Comparison of ENCODE assay signal across 13 cellular contexts in genomic region chr7:33733865-33734650, GRCh38.
DNase-seq lines count a peak whose midpoint lies in the region; ATAC-seq, FAIRE-seq and TF ChIP-seq lines count a peak whose summit lies in the region.
"Had no signal": no experiment of that assay in that cellular context is flagged by ENCODE, and none has a peak within 500 bp of the region (broad histone marks: within the 10 kb centered on the region; RNA-seq: fewer than 3 reads in every experiment).

No MANE protein-coding gene starts in this region.

- H3K9me3 ChIP-seq in small intestine (ENCODE audit: control insufficient read depth, low read depth), result no peaks in the 10 kb centered on the region
- H3K9me3 ChIP-seq: gastrocnemius medialis had no signal

- no peak overlapping the region for H3K4me3 Mint-ChIP-seq in progenitor cell of endocrine pancreas (ENCODE audit: low read depth)

- no peaks in the 10 kb centered on the region for H3K4me1 ChIP-seq in small intestine (ENCODE audit: control insufficient read depth in 2 of 2, insufficient read depth in 1 of 2, low read depth in 1 of 2, low read length in 1 of 2)
- H3K4me1 ChIP-seq: gastrocnemius medialis had no signal

- H3K27ac ChIP-seq in small intestine (ENCODE audit: low read depth in 1 of 2, low read length in 1 of 2), result peak overlapping the region; percentile 63 to 66
- H3K27ac ChIP-seq: WERI-Rb-1 had no signal

- H3K27me3 Mint-ChIP-seq in progenitor cell of endocrine pancreas, result peaks cover 37% of the 10 kb centered on the region

- H3K36me3 ChIP-seq in small intestine (ENCODE audit: control insufficient read depth in 2 of 2, insufficient read depth in 2 of 2, low read length in 2 of 2), result no peaks in the 10 kb centered on the region
- no peaks in the 10 kb centered on the region for H3K36me3 ChIP-seq in H7 (replicated peaks; ENCODE audit: control insufficient read depth, insufficient read depth, low read length)
- H3K36me3 ChIP-seq: gastrocnemius medialis, WERI-Rb-1 had no signal

- H3K9me3 Mint-ChIP-seq in progenitor cell of endocrine pancreas (ENCODE audit: low read depth), result no peaks in the 10 kb centered on the region
- H3K9me3 Mint-ChIP-seq: activated naive CD4-positive, alpha-beta T cell treated with anti-CD3 and anti-CD28 coated beads, Interleukin-2, amount 50 U/mL, for 72 hours had no signal

- H3K27me3 ChIP-seq in small intestine (ENCODE audit: control insufficient read depth in 2 of 2, insufficient read depth in 2 of 2, low read length in 2 of 2) (no peaks in the 10 kb centered on the region), H7 (ENCODE audit: control insufficient read depth, insufficient read depth, low read length) (no peaks in the 10 kb centered on the region)
- H3K27me3 ChIP-seq: gastrocnemius medialis had no signal

- no peak for FAIRE-seq in small intestine (lab: Jason Lieb, UNC)

- H3K4me1 Mint-ChIP-seq in progenitor cell of endocrine pancreas (ENCODE audit: low read depth), result peaks cover 17% of the 10 kb centered on the region

- intact Hi-C loops in left ventricle myocardium superior (cut with micrococcal nuclease), result no loop called here

- no peaks in the 10 kb centered on the region for H3K36me3 Mint-ChIP-seq in progenitor cell of endocrine pancreas (ENCODE audit: insufficient read depth)

- DNase-seq in NCI-H1105 treated with DMSO at 0.1 percent for 48 hours (lab: John Stamatoyannopoulos, UW), result peak; percentile 68
- peak; percentile 39 for DNase-seq in NCI-H748 treated with DMSO at 0.1 percent for 48 hours (lab: John Stamatoyannopoulos, UW)
- peak; percentile 39 for DNase-seq in left ventricle myocardium superior
- peak; percentile 87 for DNase-seq in small intestine
- DNase-seq in progenitor cell of endocrine pancreas (ENCODE audit: low spot score, unreplicated experiment), result no peak
- DNase-seq in H7, result no peak
- no peak for DNase-seq in NCI-H446 treated with DMSO at 0.1 percent for 48 hours (lab: John Stamatoyannopoulos, UW)
- DNase-seq: C1 segment of cervical spinal cord; central memory CD4-positive, alpha-beta T cell; gastrocnemius medialis; NCI-H2171 treated with DMSO at 0.1 percent for 48 hours; WERI-Rb-1 had no signal

- no peak overlapping the region for H3K27ac Mint-ChIP-seq in progenitor cell of endocrine pancreas
- H3K27ac Mint-ChIP-seq: activated naive CD4-positive, alpha-beta T cell treated with anti-CD3 and anti-CD28 coated beads, Interleukin-2, amount 50 U/mL, for 72 hours had no signal

- ATAC-seq in left ventricle myocardium superior, result peak; percentile 72
- ATAC-seq: activated naive CD4-positive, alpha-beta T cell treated with anti-CD3 and anti-CD28 coated beads, Interleukin-2, amount 50 U/mL, for 72 hours had no signal

- WGBS in small intestine, 3 donors, result 38 to 68% (median 55%) methylated on average over 16 of the region's 16 CpGs

- no peak overlapping the region for H3K4me3 ChIP-seq in small intestine (ENCODE audit: low read depth in 1 of 2, low read length in 2 of 2)
- H3K4me3 ChIP-seq in H7 (ENCODE audit: insufficient read depth, low read depth, low read length), result no peak overlapping the region
- H3K4me3 ChIP-seq: gastrocnemius medialis had no signal

- TF ChIP-seq CTCF in progenitor cell of endocrine pancreas (IDR thresholded peaks at IDR 0.05; ENCODE audit: unreplicated experiment), result no peak

Comparison
In these comparisons a context has a peak if more than half of its experiments do, and no peak if none do; other contexts are left out.
1. DNase-seq: peak in NCI-H1105 treated with DMSO at 0.1 percent for 48 hours (single experiment), NCI-H748 treated with DMSO at 0.1 percent for 48 hours (single experiment), left ventricle myocardium superior (single experiment) and small intestine (single experiment); none in progenitor cell of endocrine pancreas (single experiment), H7 (single experiment) and NCI-H446 treated with DMSO at 0.1 percent for 48 hours (single experiment).